8 cellular contexts compared by ENCODE assay signal in the genomic region with DNA sequence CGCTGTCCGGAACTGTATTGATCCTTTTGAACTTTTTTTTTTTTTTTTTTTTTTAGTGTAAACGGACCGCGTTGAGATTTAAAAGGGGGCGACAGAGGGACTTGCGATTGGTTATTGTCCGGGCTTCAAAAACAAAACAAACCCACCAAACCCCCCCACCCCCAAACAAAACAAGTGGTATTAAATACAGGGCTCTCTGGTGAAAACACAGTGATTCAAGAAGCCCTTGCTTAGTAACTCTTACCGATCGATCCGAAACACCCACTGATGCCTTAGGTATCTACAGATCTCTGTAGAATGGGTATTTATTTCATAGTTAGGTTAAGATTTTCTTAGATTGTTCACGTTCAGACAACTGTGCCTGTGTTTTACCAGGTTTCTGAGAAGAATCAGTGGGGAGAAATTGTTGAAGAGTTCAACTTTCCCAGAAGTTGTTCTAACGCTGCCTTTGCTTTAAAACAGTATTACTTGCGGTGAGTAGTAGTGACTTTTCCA. TPM values are rescaled to one million over a fixed set of nuclear protein-coding genes. Genes with fewer than 3 reads are reported as not detected.
A peak's percentile ranks its signal among the peaks of the same experiment; 100 is the strongest.
DNase-seq lines count a peak whose midpoint lies in the region; ATAC-seq, FAIRE-seq and TF ChIP-seq lines count a peak whose summit lies in the region.

No MANE protein-coding gene starts in this region.

- H3K9me3 ChIP-seq in K562 (replicated peaks; ENCODE audit: control insufficient read depth, insufficient read depth, low read depth, low read length) (no peaks in the 10 kb centered on the region), left lung (no peaks in the 10 kb centered on the region), stomach (no peaks in the 10 kb centered on the region)

- CTCF ChIA-PET in K562 (lab: Yijun Ruan, JAX; ENCODE audit: low intra/inter-chr PET ratio) = no interaction called here

- intact Hi-C loops in K562 (cut with micrococcal nuclease) = no loop called here
- intact Hi-C loops in left lung (cut with DNase I) = no loop called here
- intact Hi-C loops in stomach (cut with DNase I; ENCODE audit: low total_unique reads) = no loop called here

- TSS peak; percentile 46 for BruUV-seq in K562 (replicated peaks; lab: Mats Ljungman, UMichigan)

- H3K4me1 ChIP-seq in K562 (replicated peaks in 1 of 2; ENCODE audit: control insufficient read depth in 2 of 2, insufficient read depth in 2 of 2, low read length in 2 of 2) (peaks cover 4 to 6% of the 10 kb centered on the region in 2 experiments; a peak in 2 of 5 replicates), left lung (peaks cover 19 to 36% of the 10 kb centered on the region in 2 donors), stomach (peaks cover 25 to 52% (median 39%) of the 10 kb centered on the region in 4 donors)

- in situ Hi-C loops in K562 (cut with MboI) = no loop called here

- no peak for ATAC-seq in K562
- ATAC-seq in left lung = no peak

- peaks cover 76% of the 10 kb centered on the region for H3K79me2 ChIP-seq in K562 (ENCODE audit: control insufficient read depth, insufficient read depth, low read length)

- H2AFZ ChIP-seq in K562 (ENCODE audit: low read depth, low read length) = peak overlapping the region; percentile 18; the same call in 1 of the 2 replicates

- DNase-seq in activated gamma-delta T cell treated with Interleukin-2 at 50 U/mL for 16 hours (peak; percentile 28), activated gamma-delta T cell (lab: John Stamatoyannopoulos, UW) (no peak), NCI-H82 treated with DMSO at 0.1 percent for 48 hours (lab: John Stamatoyannopoulos, UW; ENCODE audit: unreplicated experiment) (peak; percentile 47), K562 (ENCODE audit: extremely low read depth in 1 of 4, low spot score in 3 of 4) (peak in 1 of 4 experiments; percentile 44), left lung (no peak), stomach (no peak), NCI-H2196 treated with DMSO at 0.1 percent for 48 hours (lab: John Stamatoyannopoulos, UW; ENCODE audit: unreplicated experiment) (no peak), GF-D8 (lab: John Stamatoyannopoulos, UW) (no peak)

- TF ChIP-seq CTCF in K562 (IDR thresholded peaks at IDR 0.05 in 2 of 3, conservative IDR thresholded peaks at IDR 0.05 in 1 of 3; ENCODE audit: insufficient read depth in 2 of 3, low read depth in 1 of 3, low read length in 3 of 3) (no peak), left lung (IDR thresholded peaks at IDR 0.05) (no peak), stomach (IDR thresholded peaks at IDR 0.05) (no peak)

- WGBS in K562 (ENCODE audit: insufficient coverage, low coverage, missing lambda C conversion rate) = 2% methylated on average over 6 of the region's 14 CpGs
- 0 to 1% (median 1%) methylated on average over 14 of the region's 14 CpGs for WGBS in stomach, 5 donors

- POLR2A ChIA-PET in K562 (lab: Yijun Ruan, JAX) = interaction anchor here (1.0 kb wide), 1 partner anchor 20 kb away, joined by 3 read pairs; no protein-coding TSS in a partner anchor

- H3K9ac ChIP-seq in K562 (ENCODE audit: insufficient read depth in 1 of 2, low read depth in 2 of 2, low read length in 2 of 2) = peak overlapping the region; percentile 80 to 96

- H3K27ac ChIP-seq in K562 (ENCODE audit: extremely low read depth, low read depth, low read length) (peak overlapping the region; percentile 91), left lung (peak overlapping the region; percentile 99), stomach (peak overlapping the region; percentile 99 to 100 (median 100))

- H4K20me1 ChIP-seq in K562 (replicated peaks; ENCODE audit: control insufficient read depth, insufficient read depth, low read length) = no peaks in the 10 kb centered on the region

- H3K9me1 ChIP-seq in K562 (ENCODE audit: control insufficient read depth, insufficient read depth, low read length) = no peaks in the 10 kb centered on the region

- TF ChIP-seq RAD21 in K562 (CRISPR knock-in tag; conservative IDR thresholded peaks at IDR 0.05 in 1 of 2, IDR thresholded peaks at IDR 0.05 in 1 of 2) = no peak

- no peak for TF ChIP-seq POLR2A in K562 (conservative IDR thresholded peaks at IDR 0.05)
- TF ChIP-seq POLR2A in stomach (IDR thresholded peaks at IDR 0.05) = no peak

- peak; percentile 55 for FAIRE-seq in K562 (lab: Jason Lieb, UNC)

- peak overlapping the region; percentile 82 for H3K4me2 ChIP-seq in K562 (ENCODE audit: insufficient read depth, low read length)

- peaks cover 28% of the 10 kb centered on the region for H3K36me3 ChIP-seq in K562 (ENCODE audit: control insufficient read depth, insufficient read depth, low read length)
- no peaks in the 10 kb centered on the region for H3K36me3 ChIP-seq in left lung
- H3K36me3 ChIP-seq in stomach = no peaks in the 10 kb centered on the region

- TF ChIP-seq EP300 in K562 (IDR thresholded peaks at IDR 0.05; ENCODE audit: low read length) (no peak), stomach (IDR thresholded peaks at IDR 0.05) (no peak)

- H3K4me3 ChIP-seq in K562 (peak overlapping the region; percentile 71), left lung (peak overlapping the region; percentile 64 to 92), stomach (peak overlapping the region; percentile 72 to 86 (median 84))

- H3K27me3 ChIP-seq in K562 (ENCODE audit: control insufficient read depth in 2 of 2, insufficient read depth in 2 of 2, low read length in 2 of 2) (no peaks in the 10 kb centered on the region), left lung (no peaks in the 10 kb centered on the region), stomach (no peaks in the 10 kb centered on the region)

TF ChIP-seq in K562, 482 proteins besides CTCF, POLR2A, EP300 and RAD21 (continues in another document):
- TF ChIP-seq SIN3B (IDR thresholded peaks at IDR 0.05; ENCODE audit: low read depth) = no peak
- no peak for TF ChIP-seq COPS2 (conservative IDR thresholded peaks at IDR 0.05)
- TF ChIP-seq, protein P1, sequence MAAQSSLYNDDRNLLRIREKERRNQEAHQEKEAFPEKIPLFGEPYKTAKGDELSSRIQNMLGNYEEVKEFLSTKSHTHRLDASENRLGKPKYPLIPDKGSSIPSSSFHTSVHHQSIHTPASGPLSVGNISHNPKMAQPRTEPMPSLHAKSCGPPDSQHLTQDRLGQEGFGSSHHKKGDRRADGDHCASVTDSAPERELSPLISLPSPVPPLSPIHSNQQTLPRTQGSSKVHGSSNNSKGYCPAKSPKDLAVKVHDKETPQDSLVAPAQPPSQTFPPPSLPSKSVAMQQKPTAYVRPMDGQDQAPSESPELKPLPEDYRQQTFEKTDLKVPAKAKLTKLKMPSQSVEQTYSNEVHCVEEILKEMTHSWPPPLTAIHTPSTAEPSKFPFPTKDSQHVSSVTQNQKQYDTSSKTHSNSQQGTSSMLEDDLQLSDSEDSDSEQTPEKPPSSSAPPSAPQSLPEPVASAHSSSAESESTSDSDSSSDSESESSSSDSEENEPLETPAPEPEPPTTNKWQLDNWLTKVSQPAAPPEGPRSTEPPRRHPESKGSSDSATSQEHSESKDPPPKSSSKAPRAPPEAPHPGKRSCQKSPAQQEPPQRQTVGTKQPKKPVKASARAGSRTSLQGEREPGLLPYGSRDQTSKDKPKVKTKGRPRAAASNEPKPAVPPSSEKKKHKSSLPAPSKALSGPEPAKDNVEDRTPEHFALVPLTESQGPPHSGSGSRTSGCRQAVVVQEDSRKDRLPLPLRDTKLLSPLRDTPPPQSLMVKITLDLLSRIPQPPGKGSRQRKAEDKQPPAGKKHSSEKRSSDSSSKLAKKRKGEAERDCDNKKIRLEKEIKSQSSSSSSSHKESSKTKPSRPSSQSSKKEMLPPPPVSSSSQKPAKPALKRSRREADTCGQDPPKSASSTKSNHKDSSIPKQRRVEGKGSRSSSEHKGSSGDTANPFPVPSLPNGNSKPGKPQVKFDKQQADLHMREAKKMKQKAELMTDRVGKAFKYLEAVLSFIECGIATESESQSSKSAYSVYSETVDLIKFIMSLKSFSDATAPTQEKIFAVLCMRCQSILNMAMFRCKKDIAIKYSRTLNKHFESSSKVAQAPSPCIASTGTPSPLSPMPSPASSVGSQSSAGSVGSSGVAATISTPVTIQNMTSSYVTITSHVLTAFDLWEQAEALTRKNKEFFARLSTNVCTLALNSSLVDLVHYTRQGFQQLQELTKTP (IDR thresholded peaks at IDR 0.05; ENCODE audit: low read depth in 1 of 2, partially characterized antibody in 2 of 2) = peak in 1 of 2 experiments; percentile 21
- TF ChIP-seq SRSF7 (optimal IDR thresholded peaks at IDR 0.05; ENCODE audit: low read depth, low read length) = no peak
- peak; percentile 3; the same call in 1 of the 2 replicates for TF ChIP-seq MYC (IDR thresholded peaks at IDR 0.05; ENCODE audit: low read depth, low read length)
- no peak for TF ChIP-seq MYC (CRISPR knock-in tag; IDR thresholded peaks at IDR 0.05; ENCODE audit: borderline replicate concordance, low read depth)
- TF ChIP-seq NFXL1 (CRISPR knock-in tag; IDR thresholded peaks at IDR 0.05) = no peak

RNA-seq across cellular contexts. Expression of a gene that starts 1.4 kb away (rescaled TPM):
- 53.0 and 165 TPM in 2 replicates for total RNA-seq in K562 (2011; cell fraction: chromatin; rRNA removed; ENCODE audit: low replicate concordance)
- 24.2 and 39.7 TPM in 2 replicates for total RNA-seq in K562 (2011; cell fraction: nucleolus; rRNA removed)
- total RNA-seq in K562 (2011; cell fraction: nucleoplasm; rRNA removed) = 73.5 and 95.8 TPM in 2 replicates
- total RNA-seq in K562 (2014; rRNA removed) (13.6 and 16.7 TPM in 2 replicates), K562 (2014; rRNA removed; fragmentation: Illumina TruSeq; extraction: Trizol) (30.4 and 32.8 TPM in 2 replicates), K562 (2015; rRNA removed; fragmentation: Illumina TruSeq; extraction: Trizol) (28.8 and 29.4 TPM in 2 replicates), K562 (2021) (29.5 and 29.6 TPM in 2 replicates), left lung (10 to 100 TPM; 29.2 to 30.8 TPM), stomach (10 to 100 TPM in 4 of 5 donors, 1 to 10 TPM in 1; 2.6 to 80.4 (median 28.5) TPM)
- polyA plus RNA-seq in K562 (2011; rRNA removed) (32.3 and 32.7 TPM in 2 replicates), K562 (2014; fragmentation: Illumina TruSeq; extraction: Trizol) (17.2 and 20.0 TPM in 2 replicates), K562 (2014; fragmentation: Nextera tagmentation; extraction: Ambion mirVana) (10 to 100 TPM; 16.9 to 41.6 TPM), K562 (2014; rRNA removed) (11.8 and 13.4 TPM in 2 replicates), stomach (1 to 10 TPM; 2.8 to 5.6 (median 4.1) TPM)
- polyA plus RNA-seq in K562 (2011; cell fraction: cytosol; rRNA removed) = 21.0 and 25.2 TPM in 2 replicates
- 37.9 and 49.7 TPM in 2 replicates for polyA plus RNA-seq in K562 (2011; cell fraction: nucleus; rRNA removed)
- polyA plus RNA-seq in K562 (2012) = 9.2 and 10.8 TPM in 2 replicates
- 112 and 117 TPM in 2 replicates for polyA minus RNA-seq in K562 (2011; rRNA and poly(A)+ RNA removed)
- polyA minus RNA-seq in K562 (2011; cell fraction: cytosol; rRNA and poly(A)+ RNA removed) = 24.9 and 33.8 TPM in 2 replicates
- 60.6 and 104 TPM in 2 replicates for polyA minus RNA-seq in K562 (2011; cell fraction: nucleus; rRNA and poly(A)+ RNA removed)

Comparison
In these comparisons a context has a peak if more than half of its experiments do, and no peak if none do; other contexts are left out.
1. DNase-seq: peak in activated gamma-delta T cell treated with Interleukin-2 at 50 U/mL for 16 hours (single experiment) and NCI-H82 treated with DMSO at 0.1 percent for 48 hours (single experiment); none in activated gamma-delta T cell (single experiment), left lung (0 of 2), stomach (single experiment), NCI-H2196 treated with DMSO at 0.1 percent for 48 hours (single experiment) and GF-D8 (single experiment).
2. Peak in every context shown above with its lines, with median percentiles within 50 percentile points of each other: H3K27ac ChIP-seq and H3K4me3 ChIP-seq.